Comparison of ENCODE assay signal across 19 cellular contexts in genomic region chr1:202987922-202988583, GRCh38. TPM values are rescaled to one million over a fixed set of nuclear protein-coding genes. Genes with fewer than 3 reads are reported as not detected.
A peak's percentile ranks its signal among the peaks of the same experiment; 100 is the strongest.
DNase-seq lines count a peak whose midpoint lies in the region; ATAC-seq and TF ChIP-seq lines count a peak whose summit lies in the region.
"Had no signal": no experiment of that assay in that cellular context is flagged by ENCODE, and none has a peak within 500 bp of the region (broad histone marks: within the 10 kb centered on the region; RNA-seq: fewer than 3 reads in every experiment).

No MANE protein-coding gene starts in this region.

- peaks cover 35 to 38% of the 10 kb centered on the region in 2 experiments for H3K4me1 ChIP-seq in neutrophil (ENCODE audit: control insufficient read depth in 1 of 2, insufficient read depth in 1 of 2, low read depth in 1 of 2, low read length in 1 of 2)
- H3K4me1 ChIP-seq in spleen = peaks cover 0 to 27% (median 7%) of the 10 kb centered on the region in 6 donors
- H3K4me1 ChIP-seq: SJSA1 had no signal

- H3K27me3 ChIP-seq in neutrophil (no peaks in the 10 kb centered on the region), spleen (replicated peaks in 1 of 7) (no peaks in the 10 kb centered on the region)

- POLR2A ChIA-PET in activated CD8-positive, alpha-beta T cell treated with anti-CD3 and anti-CD28 coated beads for 36 hours (lab: Charles Lee) = no interaction called here

- H3K4me3 Mint-ChIP-seq in activated T-cell treated with anti-CD3 and anti-CD28 coated beads, Interleukin-2, amount 50 U/mL, for 24 hours = no peak overlapping the region
- H3K4me3 Mint-ChIP-seq in activated CD8-positive, alpha-beta T cell treated with anti-CD3 and anti-CD28 coated beads for 36 hours = no peak overlapping the region
- H3K4me3 Mint-ChIP-seq: B cell, IgD-negative memory B cell, T-cell had no signal

- H3K36me3 Mint-ChIP-seq in activated T-cell treated with anti-CD3 and anti-CD28 coated beads, Interleukin-2, amount 50 U/mL, for 24 hours (ENCODE audit: low read depth) = no peaks in the 10 kb centered on the region
- no peaks in the 10 kb centered on the region for H3K36me3 Mint-ChIP-seq in activated CD8-positive, alpha-beta T cell treated with anti-CD3 and anti-CD28 coated beads for 36 hours (ENCODE audit: low read depth)
- H3K36me3 Mint-ChIP-seq: IgD-negative memory B cell had no signal

- H3K27me3 Mint-ChIP-seq in activated T-cell treated with anti-CD3 and anti-CD28 coated beads, Interleukin-2, amount 50 U/mL, for 24 hours = peaks cover 18% of the 10 kb centered on the region
- H3K27me3 Mint-ChIP-seq in activated CD8-positive, alpha-beta T cell treated with anti-CD3 and anti-CD28 coated beads for 36 hours = peaks cover 8% of the 10 kb centered on the region
- H3K27me3 Mint-ChIP-seq: B cell had no signal

- H3K27ac Mint-ChIP-seq in activated T-cell treated with anti-CD3 and anti-CD28 coated beads, Interleukin-2, amount 50 U/mL, for 24 hours = no peak overlapping the region
- H3K27ac Mint-ChIP-seq in activated CD8-positive, alpha-beta T cell treated with anti-CD3 and anti-CD28 coated beads for 36 hours = no peak overlapping the region
- H3K27ac Mint-ChIP-seq: B cell, IgD-negative memory B cell, T-cell had no signal

- no peaks in the 10 kb centered on the region for H3K9me3 Mint-ChIP-seq in activated T-cell treated with anti-CD3 and anti-CD28 coated beads, Interleukin-2, amount 50 U/mL, for 24 hours
- no peaks in the 10 kb centered on the region for H3K9me3 Mint-ChIP-seq in activated CD8-positive, alpha-beta T cell treated with anti-CD3 and anti-CD28 coated beads for 36 hours

- H3K9me3 ChIP-seq in neutrophil = no peaks in the 10 kb centered on the region
- H3K9me3 ChIP-seq in spleen = peaks cover 0 to 3% (median 0%) of the 10 kb centered on the region in 8 donors
- H3K9me3 ChIP-seq: SJSA1 had no signal

- intact Hi-C loops in spleen (cut with DNase I; ENCODE audit: low total_unique reads) = no loop called here
- intact Hi-C loops in activated CD8-positive, alpha-beta T cell treated with anti-CD3 and anti-CD28 coated beads for 36 hours (cut with micrococcal nuclease) = no loop called here

- H3K36me3 ChIP-seq in neutrophil (no peaks in the 10 kb centered on the region), spleen (no peaks in the 10 kb centered on the region)
- H3K36me3 ChIP-seq: SJSA1 had no signal

- no peaks in the 10 kb centered on the region for H3K4me1 Mint-ChIP-seq in activated T-cell treated with anti-CD3 and anti-CD28 coated beads, Interleukin-2, amount 50 U/mL, for 24 hours (ENCODE audit: low read depth)
- no peaks in the 10 kb centered on the region for H3K4me1 Mint-ChIP-seq in activated CD8-positive, alpha-beta T cell treated with anti-CD3 and anti-CD28 coated beads for 36 hours (ENCODE audit: low read depth)
- H3K4me1 Mint-ChIP-seq: T-cell had no signal

- H3K4me3 ChIP-seq in neutrophil (ENCODE audit: low read depth in 1 of 2, low read length in 1 of 2) (no peak overlapping the region), spleen (no peak overlapping the region)
- H3K4me3 ChIP-seq: SJSA1 had no signal

- H3K27ac ChIP-seq in neutrophil (peak overlapping the region; percentile 57), spleen (peak overlapping the region in 1 of 8 donors; percentile 11)
- H3K27ac ChIP-seq: SJSA1 had no signal

- DNase-seq in CD1c-positive myeloid dendritic cell (ENCODE audit: extremely low spot score) (peak; percentile 22), NOMO-1 (lab: John Stamatoyannopoulos, UW; ENCODE audit: unreplicated experiment in 2 of 2) (peak; percentile 19 to 53), UCSD-AML1 (lab: John Stamatoyannopoulos, UW; ENCODE audit: unreplicated experiment) (peak; percentile 32), EL (no peak), spleen (no peak)
- DNase-seq in activated T-cell treated with anti-CD3 and anti-CD28 coated beads, Interleukin-2, amount 50 U/mL, for 24 hours = no peak
- DNase-seq in activated CD8-positive, alpha-beta T cell treated with anti-CD3 and anti-CD28 coated beads for 36 hours = no peak
- DNase-seq: DMS153, NCI-H1105, NCI-H1694 treated with DMSO at 0.1 percent for 48 hours, NCI-H446, NCI-H748 treated with DMSO at 0.1 percent for 48 hours, RPMI8226, T-cell had no signal

- TF ChIP-seq CTCF in neutrophil (IDR thresholded peaks at IDR 0.05) = no peak
- TF ChIP-seq CTCF in spleen (IDR thresholded peaks at IDR 0.05 in 8 of 11, conservative IDR thresholded peaks at IDR 0.05 in 3 of 11) = no peak
- TF ChIP-seq CTCF in activated CD8-positive, alpha-beta T cell treated with anti-CD3 and anti-CD28 coated beads for 36 hours (IDR thresholded peaks at IDR 0.05) = no peak

- no peak for ATAC-seq in activated CD8-positive, alpha-beta T cell treated with anti-CD3 and anti-CD28 coated beads for 36 hours
- ATAC-seq: HCT116, T-cell had no signal

- TF ChIP-seq POLR2A in spleen (IDR thresholded peaks at IDR 0.05) = no peak

- 47 to 82% (median 61%) methylated on average over 5 of the region's 5 CpGs for WGBS in spleen, 5 donors

- CTCF ChIA-PET in activated CD8-positive, alpha-beta T cell treated with anti-CD3 and anti-CD28 coated beads for 36 hours (lab: Charles Lee) = interaction anchor here (0.6 to 5.0 kb wide), 4 partner anchors 10 to 202 kb away, joined by 3 to 44 read pairs (median 4); no protein-coding TSS in a partner anchor

RNA-seq across cellular contexts. Expression of gene TMEM183A, which starts 19.1 kb away (rescaled TPM):
- total RNA-seq in spleen = 10 to 100 TPM; 47.6 to 61.9 (median 55.8) TPM
- 10 to 100 TPM; 30.3 to 40.7 (median 35.1) TPM for polyA plus RNA-seq in spleen
- 10 to 100 TPM; 76.5 to 82.2 TPM for total RNA-seq in activated CD8-positive, alpha-beta T cell treated with anti-CD3 and anti-CD28 coated beads for 36 hours

RNA-seq across cellular contexts. Expression of gene CYB5R1, which starts 21.0 kb away (rescaled TPM):
- total RNA-seq in spleen = 10 to 100 TPM; 41.1 to 60.5 (median 51.4) TPM
- 10 to 100 TPM; 26.2 to 29.9 (median 28.9) TPM for polyA plus RNA-seq in spleen
- 10 to 100 TPM; 13.6 to 14.0 TPM for total RNA-seq in activated CD8-positive, alpha-beta T cell treated with anti-CD3 and anti-CD28 coated beads for 36 hours

RNA-seq across cellular contexts. Expression of gene ADIPOR1, which starts 29.9 kb away (rescaled TPM):
- total RNA-seq in spleen = 100 to 1,000 TPM in 5 of 7 donors, 10 to 100 TPM in 2; 90.9 to 167 (median 128) TPM
- 10 to 100 TPM; 34.0 to 57.6 (median 39.7) TPM for polyA plus RNA-seq in spleen
- total RNA-seq in activated CD8-positive, alpha-beta T cell treated with anti-CD3 and anti-CD28 coated beads for 36 hours = 10 to 100 TPM; 64.8 to 67.0 TPM

RNA-seq across cellular contexts. Expression of gene PPFIA4, which starts 38.2 kb away (rescaled TPM):
- 10 to 100 TPM in 2 of 7 donors, 1 to 10 TPM in 5; 2.5 to 12.0 (median 6.6) TPM for total RNA-seq in spleen
- polyA plus RNA-seq in spleen = 1 to 10 TPM in 1 of 3 donors, under 1 TPM in 2; 0.21 to 2.2 (median 0.52) TPM
- 10 to 100 TPM; 78.8 to 79.9 TPM for total RNA-seq in activated CD8-positive, alpha-beta T cell treated with anti-CD3 and anti-CD28 coated beads for 36 hours
- total RNA-seq: SJSA1 had no signal
- polyA plus RNA-seq: IgD-negative memory B cell had no signal

Comparison
In these comparisons a context has a peak if more than half of its experiments do, and no peak if none do; other contexts are left out.
1. DNase-seq: peak in CD1c-positive myeloid dendritic cell (single experiment), NOMO-1 (2 of 2) and UCSD-AML1 (single experiment); none in activated T-cell treated with anti-CD3 and anti-CD28 coated beads, Interleukin-2, amount 50 U/mL, for 24 hours (single experiment), EL (single experiment), spleen (single experiment) and activated CD8-positive, alpha-beta T cell treated with anti-CD3 and anti-CD28 coated beads for 36 hours (single experiment).